Comparison of ENCODE assay signal across 30 cellular contexts in genomic region chr3:168062679-168063078, GRCh38.
"Had no signal": no experiment of that assay in that cellular context is flagged by ENCODE, and none has a peak within 500 bp of the region (broad histone marks: within the 10 kb centered on the region; RNA-seq: fewer than 3 reads in every experiment).

No MANE protein-coding gene starts in this region.

- DNase-seq: activated CD4-positive, alpha-beta T cell treated with anti-CD3 and anti-CD28 coated beads, Interleukin-2, amount 10 ng/mL, durations not matched to agents 7 days and 5 days; activated CD4-positive, CD25-positive, alpha-beta regulatory T cell treated with anti-CD3 and anti-CD28 coated beads, Interleukin-2, amount 50 U/mL, for 72 hours; activated CD8-positive, alpha-beta memory T cell treated with anti-CD3 and anti-CD28 coated beads, Interleukin-2, amount 10 ng/mL, durations not matched to agents 7 days and 5 days; activated CD8-positive, alpha-beta T cell treated with anti-CD3 and anti-CD28 coated beads for 36 hours; activated effector memory CD4-positive, alpha-beta T cell treated with anti-CD3 and anti-CD28 coated beads, Interleukin-2, amount 50 U/mL, for 16 hours; activated naive CD4-positive, alpha-beta T cell treated with anti-CD3 and anti-CD28 coated beads, Interleukin-2, amount 50 U/mL, for 16 hours; activated naive CD8-positive, alpha-beta T cell treated with anti-CD3 and anti-CD28 coated beads, Interleukin-2, amount 50 U/mL, for 24 hours; activated T-cell treated with anti-CD3 and anti-CD28 coated beads for 4 hours; body of pancreas; central memory CD4-positive, alpha-beta T cell; dorsolateral prefrontal cortex; effector memory CD8-positive, alpha-beta T cell; glutamatergic neuron; immature natural killer cell; left ventricle myocardium superior; mammary epithelial cell; nephron progenitor cell; right lobe of liver; stimulated activated CD4-positive, alpha-beta T cell treated with anti-CD3 and anti-CD28 coated beads, Interleukin-1b, Interleukin-23, amount 100 ng/mL, for 48 hours; stomach had no signal

- H3K4me3 Mint-ChIP-seq: activated CD4-positive, alpha-beta T cell treated with anti-CD3 and anti-CD28 coated beads, Interleukin-2, amount 10 ng/mL, durations not matched to agents 7 days and 5 days; activated CD8-positive, alpha-beta memory T cell treated with anti-CD3 and anti-CD28 coated beads, Interleukin-2, amount 10 ng/mL, durations not matched to agents 7 days and 5 days; activated CD8-positive, alpha-beta T cell treated with anti-CD3 and anti-CD28 coated beads for 36 hours; activated naive CD8-positive, alpha-beta T cell treated with anti-CD3 and anti-CD28 coated beads, Interleukin-2, amount 50 U/mL, for 24 hours; effector memory CD8-positive, alpha-beta T cell; immature natural killer cell; nephron progenitor cell; stimulated activated effector memory CD8-positive, alpha-beta T cell treated with anti-CD3 and anti-CD28 coated beads, Interleukin-12 subunit alpha, Interleukin-12 subunit beta, amount 100 ng/mL, for 72 hours had no signal

- H3K9me3 Mint-ChIP-seq: activated CD4-positive, alpha-beta T cell treated with anti-CD3 and anti-CD28 coated beads, Interleukin-2, amount 10 ng/mL, durations not matched to agents 7 days and 5 days; activated CD8-positive, alpha-beta T cell treated with anti-CD3 and anti-CD28 coated beads for 36 hours; activated naive CD8-positive, alpha-beta T cell treated with anti-CD3 and anti-CD28 coated beads, Interleukin-2, amount 50 U/mL, for 24 hours; effector memory CD8-positive, alpha-beta T cell; immature natural killer cell; stimulated activated effector memory CD8-positive, alpha-beta T cell treated with anti-CD3 and anti-CD28 coated beads, Interleukin-12 subunit alpha, Interleukin-12 subunit beta, amount 100 ng/mL, for 72 hours had no signal

- H3K9me3 ChIP-seq: body of pancreas, stomach, suprapubic skin, tibial nerve had no signal

- H3K36me3 ChIP-seq: right lobe of liver, stomach, suprapubic skin, tibial nerve had no signal

- H3K36me3 Mint-ChIP-seq: activated CD8-positive, alpha-beta memory T cell treated with anti-CD3 and anti-CD28 coated beads, Interleukin-2, amount 10 ng/mL, durations not matched to agents 7 days and 5 days; immature natural killer cell; stimulated activated effector memory CD8-positive, alpha-beta T cell treated with anti-CD3 and anti-CD28 coated beads, Interleukin-12 subunit alpha, Interleukin-12 subunit beta, amount 100 ng/mL, for 72 hours had no signal

- H3K27ac ChIP-seq: hepatocyte, right lobe of liver, skin epidermis, stomach, suprapubic skin, tibial nerve, VCaP had no signal

- H3K27ac Mint-ChIP-seq: activated CD4-positive, alpha-beta T cell treated with anti-CD3 and anti-CD28 coated beads, Interleukin-2, amount 10 ng/mL, durations not matched to agents 7 days and 5 days; activated CD8-positive, alpha-beta memory T cell treated with anti-CD3 and anti-CD28 coated beads, Interleukin-2, amount 10 ng/mL, durations not matched to agents 7 days and 5 days; activated CD8-positive, alpha-beta T cell treated with anti-CD3 and anti-CD28 coated beads for 36 hours; activated naive CD8-positive, alpha-beta T cell treated with anti-CD3 and anti-CD28 coated beads, Interleukin-2, amount 50 U/mL, for 24 hours; effector memory CD8-positive, alpha-beta T cell; nephron progenitor cell; stimulated activated effector memory CD8-positive, alpha-beta T cell treated with anti-CD3 and anti-CD28 coated beads, Interleukin-12 subunit alpha, Interleukin-12 subunit beta, amount 100 ng/mL, for 72 hours had no signal

- ATAC-seq: activated CD8-positive, alpha-beta memory T cell treated with anti-CD3 and anti-CD28 coated beads, Interleukin-2, amount 10 ng/mL, durations not matched to agents 7 days and 5 days; activated CD8-positive, alpha-beta T cell treated with anti-CD3 and anti-CD28 coated beads for 36 hours; activated naive CD8-positive, alpha-beta T cell treated with anti-CD3 and anti-CD28 coated beads, Interleukin-2, amount 50 U/mL, for 24 hours; body of pancreas; effector memory CD8-positive, alpha-beta T cell; esophagus mucosa; left ventricle myocardium superior; right lobe of liver; stimulated activated effector memory CD8-positive, alpha-beta T cell treated with anti-CD3 and anti-CD28 coated beads, Interleukin-12 subunit alpha, Interleukin-12 subunit beta, amount 100 ng/mL, for 72 hours had no signal

- H3K27me3 ChIP-seq: body of pancreas, dorsolateral prefrontal cortex, hepatocyte, right lobe of liver, stomach, suprapubic skin, tibial nerve had no signal

- FAIRE-seq: colon, endothelial cell of umbilical vein, frontal cortex had no signal

- H2AFZ ChIP-seq: hepatocyte had no signal

- H3K4me2 ChIP-seq: hepatocyte had no signal

- H3K27me3 Mint-ChIP-seq: effector memory CD8-positive, alpha-beta T cell had no signal

- H3K4me3 ChIP-seq: body of pancreas, hepatocyte, right lobe of liver, skin epidermis, stomach, suprapubic skin, tibial nerve had no signal
